Comparison of ENCODE assay signal across 13 cellular contexts in genomic region chr2:216221806-216222205, GRCh38.
DNase-seq lines count a peak whose midpoint lies in the region; ATAC-seq and TF ChIP-seq lines count a peak whose summit lies in the region.
"Had no signal": no experiment of that assay in that cellular context is flagged by ENCODE, and none has a peak within 500 bp of the region (broad histone marks: within the 10 kb centered on the region; RNA-seq: fewer than 3 reads in every experiment).

No MANE protein-coding gene starts in this region.

- peak; percentile 62 for DNase-seq in COLO829 (ENCODE audit: low spot score)
- DNase-seq in HCT116 (ENCODE audit: low read depth, low spot score) = no peak
- DNase-seq in activated CD8-positive, alpha-beta T cell treated with anti-CD3 and anti-CD28 coated beads for 36 hours = peak; percentile 22
- peak; percentile 23 for DNase-seq in hepatic stellate cell (ENCODE audit: low spot score)
- no peak for DNase-seq in NK-92 (lab: John Stamatoyannopoulos, UW; ENCODE audit: unreplicated experiment)
- DNase-seq in effector CD4-positive, alpha-beta T cell = no peak
- DNase-seq: NCI-H524; pancreas; stimulated activated CD4-positive, alpha-beta T cell treated with anti-CD3 and anti-CD28 coated beads, Interleukin-2, amount 100 ng/mL, for 48 hours; testis had no signal

- H3K4me2 ChIP-seq in HCT116 (ENCODE audit: low read length) = peak overlapping the region; percentile 20

- TF ChIP-seq CTCF in HCT116 (IDR thresholded peaks at IDR 0.05 in 2 of 3, conservative IDR thresholded peaks at IDR 0.05 in 1 of 3; ENCODE audit: borderline replicate concordance in 1 of 3, insufficient read depth in 1 of 3, low read depth in 2 of 3, low read length in 2 of 3) = no peak
- TF ChIP-seq CTCF in activated CD8-positive, alpha-beta T cell treated with anti-CD3 and anti-CD28 coated beads for 36 hours (IDR thresholded peaks at IDR 0.05) = no peak

- intact Hi-C loops in HCT116 (cut with micrococcal nuclease) = loop anchor here (2.0 kb wide), 2 partner anchors 183 to 445 kb away; no protein-coding TSS in a partner anchor
- intact Hi-C loops in activated CD8-positive, alpha-beta T cell treated with anti-CD3 and anti-CD28 coated beads for 36 hours (cut with micrococcal nuclease) = loop anchor here (2.0 to 10.0 kb wide), 2 partner anchors 123 to 183 kb away; no protein-coding TSS in a partner anchor

- no peak overlapping the region for H3K9ac ChIP-seq in HCT116 (ENCODE audit: low read length)

- peaks cover 6% of the 10 kb centered on the region for H3K36me3 Mint-ChIP-seq in activated CD8-positive, alpha-beta T cell treated with anti-CD3 and anti-CD28 coated beads for 36 hours (ENCODE audit: low read depth)

- no peaks in the 10 kb centered on the region for H3K36me3 ChIP-seq in HCT116 (ENCODE audit: control insufficient read depth in 1 of 2, insufficient read depth in 2 of 2, low read length in 2 of 2)
- H3K36me3 ChIP-seq: pancreas had no signal

- RAD21 ChIA-PET in HCT116 (lab: Charles Lee; ENCODE audit: low non-redundant PET in 1 of 2, low total read pairs in 2 of 2, uncharacterized antibody in 2 of 2, unreplicated experiment in 2 of 2) = no interaction called here

- H3K9me2 ChIP-seq in HCT116 (ENCODE audit: insufficient read depth) = no peaks in the 10 kb centered on the region

- no peaks in the 10 kb centered on the region for H3K79me2 ChIP-seq in HCT116 (ENCODE audit: insufficient read depth, low read length)

- H3K4me1 Mint-ChIP-seq in activated CD8-positive, alpha-beta T cell treated with anti-CD3 and anti-CD28 coated beads for 36 hours (ENCODE audit: low read depth) = peaks cover 44% of the 10 kb centered on the region

- H3K27me3 Mint-ChIP-seq in activated CD8-positive, alpha-beta T cell treated with anti-CD3 and anti-CD28 coated beads for 36 hours = no peaks in the 10 kb centered on the region
- H3K27me3 Mint-ChIP-seq: central memory CD8-positive, alpha-beta T cell had no signal

- CTCF ChIA-PET in HCT116 (lab: Charles Lee) = interaction anchor here (1.7 to 2.1 kb wide), 2 partner anchors 183 to 445 kb away, joined by 4 to 13 read pairs; no protein-coding TSS in a partner anchor
- CTCF ChIA-PET in activated CD8-positive, alpha-beta T cell treated with anti-CD3 and anti-CD28 coated beads for 36 hours (lab: Charles Lee) = interaction anchor here (1.2 to 2.6 kb wide), 4 partner anchors 9 to 188 kb away, joined by 4 to 22 read pairs (median 4); no protein-coding TSS in a partner anchor

- H3K27ac Mint-ChIP-seq in activated CD8-positive, alpha-beta T cell treated with anti-CD3 and anti-CD28 coated beads for 36 hours = peak overlapping the region; percentile 0

- H3K9me3 Mint-ChIP-seq in activated CD8-positive, alpha-beta T cell treated with anti-CD3 and anti-CD28 coated beads for 36 hours = no peaks in the 10 kb centered on the region
- H3K9me3 Mint-ChIP-seq: central memory CD8-positive, alpha-beta T cell had no signal

- BruUV-seq in HCT116 (replicated peaks; lab: Mats Ljungman, UMichigan) = no TSS peak

- H3K9me3 ChIP-seq in HCT116 (ENCODE audit: control insufficient read depth in 1 of 2, insufficient read depth in 1 of 2, low read depth in 1 of 2, low read length in 2 of 2) = no peaks in the 10 kb centered on the region
- H3K9me3 ChIP-seq: gastroesophageal sphincter, pancreas, testis had no signal

- H2AFZ ChIP-seq in HCT116 (ENCODE audit: low read depth, low read length, poor library complexity, severe bottlenecking) = no peak overlapping the region

- H3K27ac ChIP-seq in HCT116 (ENCODE audit: low read depth, low read length) = no peak overlapping the region
- H3K27ac ChIP-seq: gastroesophageal sphincter, pancreas, testis had no signal

- POLR2A ChIA-PET in HCT116 (lab: Charles Lee) = no interaction called here
- POLR2A ChIA-PET in activated CD8-positive, alpha-beta T cell treated with anti-CD3 and anti-CD28 coated beads for 36 hours (lab: Charles Lee) = interaction anchor here (0.9 to 1.4 kb wide), 2 partner anchors 112 to 157 kb away, joined by 3 read pairs; partner anchors contain the start of gene XRCC5

- H3K27me3 ChIP-seq in HCT116 (ENCODE audit: insufficient read depth, low read length) = no peaks in the 10 kb centered on the region
- H3K27me3 ChIP-seq: gastroesophageal sphincter, pancreas, testis had no signal

- H4K20me1 ChIP-seq in HCT116 (ENCODE audit: insufficient read depth) = no peaks in the 10 kb centered on the region

- H3K4me3 ChIP-seq in HCT116 (replicated peaks in 1 of 2; ENCODE audit: low read depth in 1 of 2, low read length in 2 of 2) = no peak overlapping the region
- H3K4me3 ChIP-seq: gastroesophageal sphincter, pancreas, testis had no signal

- TF ChIP-seq POLR2A in HCT116 (IDR thresholded peaks at IDR 0.05; ENCODE audit: borderline replicate concordance, extremely low read depth, insufficient read depth, insufficient read length) = no peak

- no peak overlapping the region for H3K4me3 Mint-ChIP-seq in activated CD8-positive, alpha-beta T cell treated with anti-CD3 and anti-CD28 coated beads for 36 hours
- H3K4me3 Mint-ChIP-seq: central memory CD8-positive, alpha-beta T cell had no signal

- H3K4me1 ChIP-seq in HCT116 (ENCODE audit: control insufficient read depth in 1 of 2, insufficient read depth in 2 of 2, low read length in 2 of 2) = peaks cover 0 to 32% of the 10 kb centered on the region in 2 experiments; a peak in 2 of 4 replicates
- H3K4me1 ChIP-seq: gastroesophageal sphincter, pancreas, testis had no signal

- ATAC-seq in HCT116 = peak; percentile 49
- ATAC-seq in activated CD8-positive, alpha-beta T cell treated with anti-CD3 and anti-CD28 coated beads for 36 hours = peak; percentile 68
- ATAC-seq in GM19452 (IDR thresholded peaks at IDR 0.05; ENCODE audit: unreplicated experiment) = no peak
- ATAC-seq: gastroesophageal sphincter, pancreas had no signal

- no peak for TF ChIP-seq RAD21 in HCT116 (IDR thresholded peaks at IDR 0.05; ENCODE audit: low read depth)

TF ChIP-seq in HCT116, 20 proteins besides CTCF, POLR2A, EP300 and RAD21:
- TF ChIP-seq, protein P1, sequence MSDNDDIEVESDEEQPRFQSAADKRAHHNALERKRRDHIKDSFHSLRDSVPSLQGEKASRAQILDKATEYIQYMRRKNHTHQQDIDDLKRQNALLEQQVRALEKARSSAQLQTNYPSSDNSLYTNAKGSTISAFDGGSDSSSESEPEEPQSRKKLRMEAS (IDR thresholded peaks at IDR 0.05) = no peak
- TF ChIP-seq FOSL1 (IDR thresholded peaks at IDR 0.05; ENCODE audit: low read depth) = 0 out of 2 replicates have a peak, but pooled peaks have one; percentile 9
- TF ChIP-seq SP1 (IDR thresholded peaks at IDR 0.05; ENCODE audit: low read depth) = 0 out of 2 replicates have a peak, but pooled peaks have one; percentile 9

Comparison
In these comparisons a context has a peak if more than half of its experiments do, and no peak if none do; other contexts are left out.
1. DNase-seq: peak in COLO829 (single experiment), activated CD8-positive, alpha-beta T cell treated with anti-CD3 and anti-CD28 coated beads for 36 hours (single experiment) and hepatic stellate cell (single experiment); none in HCT116 (single experiment), NK-92 (single experiment) and effector CD4-positive, alpha-beta T cell (single experiment).